ENCODE assay signal across 14 cellular contexts in genomic region chr3:113436794-113437193, GRCh38. TPM values are rescaled to one million over a fixed set of nuclear protein-coding genes. Genes with fewer than 3 reads are reported as not detected.
DNase-seq lines count a peak whose midpoint lies in the region; TF ChIP-seq lines count a peak whose summit lies in the region.
"Had no signal": no experiment of that assay in that cellular context is flagged by ENCODE, and none has a peak within 500 bp of the region (broad histone marks: within the 10 kb centered on the region; RNA-seq: fewer than 3 reads in every experiment).

No MANE protein-coding gene starts in this region.

- H3K27me3 ChIP-seq in breast epithelium (no peaks in the 10 kb centered on the region), PC-9 (ENCODE audit: insufficient read depth, low read depth) (no peaks in the 10 kb centered on the region), WERI-Rb-1 (ENCODE audit: insufficient read depth, low read depth, severe bottlenecking) (no peaks in the 10 kb centered on the region)
- H3K27me3 ChIP-seq: BE2C had no signal

- BruUV-seq in MCF 10A (replicated peaks; lab: Mats Ljungman, UMichigan) = no TSS peak
- BruUV-seq in PC-9 (replicated peaks; lab: Mats Ljungman, UMichigan) = no TSS peak

- H4K20me1 ChIP-seq in PC-9 (ENCODE audit: insufficient read depth) = no peaks in the 10 kb centered on the region

- TF ChIP-seq CTCF in MCF 10A (IDR thresholded peaks at IDR 0.05; ENCODE audit: unreplicated experiment) (no peak), breast epithelium (IDR thresholded peaks at IDR 0.05) (no peak), PC-9 (conservative IDR thresholded peaks at IDR 0.05) (no peak), WERI-Rb-1 (IDR thresholded peaks at IDR 0.05; ENCODE audit: low read depth, low read length) (no peak)

- DNase-seq in MCF 10A (ENCODE audit: unreplicated experiment) (peak; percentile 33), breast epithelium (ENCODE audit: low spot score in 2 of 2) (no peak), PC-9 (no peak), fibroblast of peridontal ligament (ENCODE audit: extremely low read depth) (peak; percentile 28), NCI-H510A (lab: John Stamatoyannopoulos, UW) (no peak), COLO668 (lab: John Stamatoyannopoulos, UW; ENCODE audit: unreplicated experiment) (no peak), occipital lobe (lab: John Stamatoyannopoulos, UW) (no peak), WERI-Rb-1 (no peak)
- DNase-seq: activated CD4-positive, alpha-beta T cell treated with anti-CD3 and anti-CD28 coated beads, Interleukin-2, amount 10 ng/mL, durations not matched to agents 7 days and 5 days; amniotic stem cell; BE2C; NCI-H146; RPMI8226; stimulated activated naive CD4-positive, alpha-beta T cell had no signal

- no peaks in the 10 kb centered on the region for H3F3A ChIP-seq in PC-9 (ENCODE audit: insufficient read depth, low read depth)

- no peaks in the 10 kb centered on the region for H3K9me2 ChIP-seq in PC-9 (ENCODE audit: insufficient read depth)

- H3K9me3 ChIP-seq in breast epithelium = no peaks in the 10 kb centered on the region
- no peaks in the 10 kb centered on the region for H3K9me3 ChIP-seq in PC-9 (ENCODE audit: insufficient read depth, low read depth)
- no peaks in the 10 kb centered on the region for H3K9me3 ChIP-seq in WERI-Rb-1 (ENCODE audit: severe bottlenecking)
- H3K9me3 ChIP-seq: BE2C had no signal

- H3K36me3 ChIP-seq in breast epithelium = peaks cover 4% of the 10 kb centered on the region
- no peaks in the 10 kb centered on the region for H3K36me3 ChIP-seq in PC-9 (ENCODE audit: low read depth)
- H3K36me3 ChIP-seq in WERI-Rb-1 = no peaks in the 10 kb centered on the region
- H3K36me3 ChIP-seq: BE2C had no signal

- POLR2A ChIA-PET in MCF 10A (lab: Yijun Ruan, JAX) = no interaction called here
- POLR2A ChIA-PET in PC-9 (lab: Charles Lee; ENCODE audit: unreplicated experiment) = interaction anchor here (0.6 kb wide), 1 partner anchor 60 kb away, joined by 3 read pairs; no protein-coding TSS in a partner anchor

- no peak overlapping the region for H3K4me2 ChIP-seq in PC-9

- peaks cover 11% of the 10 kb centered on the region for H3K36me3 Mint-ChIP-seq in MCF 10A (ENCODE audit: insufficient read depth, unreplicated experiment)

- no peaks in the 10 kb centered on the region for H3K4me1 Mint-ChIP-seq in MCF 10A (ENCODE audit: insufficient read depth, unreplicated experiment)
- H3K4me1 Mint-ChIP-seq: activated CD4-positive, alpha-beta T cell treated with anti-CD3 and anti-CD28 coated beads, Interleukin-2, amount 10 ng/mL, durations not matched to agents 7 days and 5 days had no signal

- no peaks in the 10 kb centered on the region for H3K9me3 Mint-ChIP-seq in MCF 10A (ENCODE audit: unreplicated experiment)
- H3K9me3 Mint-ChIP-seq: activated CD4-positive, alpha-beta T cell treated with anti-CD3 and anti-CD28 coated beads, Interleukin-2, amount 10 ng/mL, durations not matched to agents 7 days and 5 days had no signal

- no peak for TF ChIP-seq POLR2A in breast epithelium (IDR thresholded peaks at IDR 0.05)

- intact Hi-C loops in MCF 10A (cut with micrococcal nuclease) (no loop called here), breast epithelium (cut with DNase I; ENCODE audit: low total_unique reads) (no loop called here), PC-9 (cut with micrococcal nuclease; ENCODE audit: unreplicated experiment) (no loop called here)

- no peaks in the 10 kb centered on the region for H3K4me1 ChIP-seq in breast epithelium
- no peaks in the 10 kb centered on the region for H3K4me1 ChIP-seq in PC-9 (replicated peaks; ENCODE audit: insufficient read depth)
- H3K4me1 ChIP-seq: BE2C had no signal

- H2AFZ ChIP-seq in PC-9 = no peak overlapping the region

- H3K79me2 ChIP-seq in PC-9 (ENCODE audit: low read depth) = no peaks in the 10 kb centered on the region

- no peak overlapping the region for H3K27ac ChIP-seq in breast epithelium
- H3K27ac ChIP-seq in PC-9 = 0 out of 2 replicates have a peak overlapping the region, but pooled peaks have one; percentile 34
- H3K27ac ChIP-seq in WERI-Rb-1 = no peak overlapping the region

- H3K4me3 Mint-ChIP-seq in MCF 10A (ENCODE audit: unreplicated experiment) = no peak overlapping the region
- H3K4me3 Mint-ChIP-seq: activated CD4-positive, alpha-beta T cell treated with anti-CD3 and anti-CD28 coated beads, Interleukin-2, amount 10 ng/mL, durations not matched to agents 7 days and 5 days had no signal

- H3K4me3 ChIP-seq in breast epithelium (no peak overlapping the region), PC-9 (no peak overlapping the region), WERI-Rb-1 (ENCODE audit: low read depth, low read length) (no peak overlapping the region)

- CTCF ChIA-PET in MCF 10A (lab: Yijun Ruan, JAX) (no interaction called here), PC-9 (lab: Charles Lee) (no interaction called here)

- no peaks in the 10 kb centered on the region for H3K27me3 Mint-ChIP-seq in MCF 10A (ENCODE audit: insufficient read depth, unreplicated experiment)
- H3K27me3 Mint-ChIP-seq: activated CD4-positive, alpha-beta T cell treated with anti-CD3 and anti-CD28 coated beads, Interleukin-2, amount 10 ng/mL, durations not matched to agents 7 days and 5 days had no signal

- H3K27ac Mint-ChIP-seq in MCF 10A (ENCODE audit: low read depth, unreplicated experiment) = no peak overlapping the region
- H3K27ac Mint-ChIP-seq: activated CD4-positive, alpha-beta T cell treated with anti-CD3 and anti-CD28 coated beads, Interleukin-2, amount 10 ng/mL, durations not matched to agents 7 days and 5 days had no signal

RNA-seq across cellular contexts. Expression of gene CFAP44, which starts 4.5 kb away (rescaled TPM):
- 4.0 and 6.7 TPM in 2 replicates for total RNA-seq in MCF 10A (2022)
- total RNA-seq in breast epithelium = 10 to 100 TPM in 2 of 3 donors, 1 to 10 TPM in 1; 6.6 to 28.4 (median 23.6) TPM
- total RNA-seq in PC-9 (2021) = 6.0 and 9.1 TPM in 2 replicates
- total RNA-seq in occipital lobe = 4.2 TPM

Comparison
In these comparisons a context has a peak if more than half of its experiments do, and no peak if none do; other contexts are left out.
1. DNase-seq: peak in MCF 10A (single experiment) and fibroblast of peridontal ligament (single experiment); none in breast epithelium (0 of 2), PC-9 (0 of 2), NCI-H510A (single experiment), COLO668 (single experiment), occipital lobe (single experiment) and WERI-Rb-1 (single experiment).